Comparison of ENCODE assay signal across 13 cellular contexts in the genomic region with DNA sequence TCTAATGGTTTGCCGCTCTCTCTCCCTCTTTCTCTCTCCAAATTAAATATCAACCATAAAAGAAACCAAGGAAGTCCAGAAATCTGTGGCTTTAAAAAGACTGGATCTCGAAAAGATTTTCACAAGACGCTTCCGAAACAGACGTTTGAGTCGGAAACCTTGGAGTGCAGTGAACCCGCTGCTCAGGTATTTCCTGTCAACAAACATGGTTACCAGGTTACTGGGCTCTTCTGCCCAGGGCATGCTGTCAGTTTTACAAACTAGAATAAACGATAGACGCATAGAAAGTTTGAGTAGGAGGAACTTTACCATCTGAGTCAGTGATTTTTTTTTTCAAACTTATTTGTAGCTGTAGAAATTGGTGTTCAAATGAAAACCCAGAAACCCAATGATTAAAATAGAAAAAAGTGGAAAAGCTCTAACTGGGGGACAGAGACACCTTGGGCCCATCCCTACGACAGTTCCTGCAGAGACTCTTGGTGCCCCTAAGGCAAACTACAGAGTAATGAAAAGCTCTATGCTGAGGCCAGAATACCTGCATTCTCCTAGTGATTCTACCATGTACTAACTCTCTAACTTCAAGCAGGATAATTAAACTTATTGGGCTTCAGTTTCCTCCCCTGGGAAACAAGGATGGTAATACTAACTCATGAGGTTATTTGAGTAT.
A peak's percentile ranks its signal among the peaks of the same experiment; 100 is the strongest.
DNase-seq lines count a peak whose midpoint lies in the region; ATAC-seq and TF ChIP-seq lines count a peak whose summit lies in the region.
"Had no signal": no experiment of that assay in that cellular context is flagged by ENCODE, and none has a peak within 500 bp of the region (broad histone marks: within the 10 kb centered on the region; RNA-seq: fewer than 3 reads in every experiment).

No MANE protein-coding gene starts in this region.

- peak; percentile 79 for ATAC-seq in upper lobe of right lung
- ATAC-seq in GM19463 (IDR thresholded peaks at IDR 0.05; ENCODE audit: unreplicated experiment): no peak

- peak overlapping the region; percentile 66 for H3K27ac ChIP-seq in upper lobe of right lung
- H3K27ac ChIP-seq in tibial nerve: no peak overlapping the region
- H3K27ac ChIP-seq: C4-2B had no signal

- no peaks in the 10 kb centered on the region for H3K4me1 ChIP-seq in upper lobe of right lung
- no peaks in the 10 kb centered on the region for H3K4me1 ChIP-seq in tibial nerve

- TF ChIP-seq CTCF in upper lobe of right lung (IDR thresholded peaks at IDR 0.05) (no peak), tibial nerve (IDR thresholded peaks at IDR 0.05) (no peak)

- H3K27ac Mint-ChIP-seq in immature natural killer cell: peak overlapping the region in 4 of 6 donors; percentile 12 to 40 (median 21)

- H3K9me3 ChIP-seq in upper lobe of right lung (no peaks in the 10 kb centered on the region), tibial nerve (no peaks in the 10 kb centered on the region)

- H3K36me3 Mint-ChIP-seq in immature natural killer cell: peaks cover 16 to 35% (median 26%) of the 10 kb centered on the region in 3 donors

- peaks cover 0 to 5% (median 0%) of the 10 kb centered on the region in 3 donors for H3K27me3 Mint-ChIP-seq in immature natural killer cell (ENCODE audit: low read depth in 3 of 3)

- H3K4me3 ChIP-seq in upper lobe of right lung: peak overlapping the region; percentile 10
- no peak overlapping the region for H3K4me3 ChIP-seq in tibial nerve

- TF ChIP-seq EP300 in tibial nerve (IDR thresholded peaks at IDR 0.05): no peak

- no peak for TF ChIP-seq POLR2A in tibial nerve (IDR thresholded peaks at IDR 0.05)

- H3K4me3 Mint-ChIP-seq in immature natural killer cell: no peak overlapping the region

- H3K9me3 Mint-ChIP-seq in immature natural killer cell: no peaks in the 10 kb centered on the region

- DNase-seq in stimulated activated CD4-positive, alpha-beta T cell treated with anti-CD3 and anti-CD28 coated beads, Interleukin-4, amount 100 ng/mL, for 24 hours: peak; percentile 18
- no peak for DNase-seq in stimulated activated CD4-positive, alpha-beta T cell treated with anti-CD3 and anti-CD28 coated beads, Interleukin-4, amount 100 ng/mL, for 4 hours
- DNase-seq in astrocyte of the hippocampus (ENCODE audit: low read depth, low spot score): peak; percentile 10
- no peak for DNase-seq in immature natural killer cell
- no peak for DNase-seq in upper lobe of right lung
- DNase-seq in tibial nerve (ENCODE audit: low spot score in 2 of 2): no peak
- no peak for DNase-seq in NCI-H345 (lab: John Stamatoyannopoulos, UW)
- DNase-seq: activated CD4-positive, alpha-beta T cell treated with anti-CD3 and anti-CD28 coated beads, Interleukin-2, amount 50 U/mL, for 48 hours; amygdala; occipital lobe; stimulated activated CD4-positive, alpha-beta T cell treated with anti-CD3 and anti-CD28 coated beads, Interleukin-2, amount 100 ng/mL, for 48 hours had no signal

- H3K4me1 Mint-ChIP-seq in immature natural killer cell: peaks cover 5 to 39% of the 10 kb centered on the region in 2 donors

- 42 to 61% methylated on average over 10 of the region's 10 CpGs for WGBS in tibial nerve, 2 donors

- H3K36me3 ChIP-seq in upper lobe of right lung (peaks cover 32% of the 10 kb centered on the region), tibial nerve (no peaks in the 10 kb centered on the region)

- H3K27me3 ChIP-seq in upper lobe of right lung (no peaks in the 10 kb centered on the region), tibial nerve (no peaks in the 10 kb centered on the region)

- intact Hi-C loops in upper lobe of right lung (cut with DNase I): no loop called here

Comparison
In these comparisons a context has a peak if more than half of its experiments do, and no peak if none do; other contexts are left out.
1. DNase-seq: peak in stimulated activated CD4-positive, alpha-beta T cell treated with anti-CD3 and anti-CD28 coated beads, Interleukin-4, amount 100 ng/mL, for 24 hours (single experiment) and astrocyte of the hippocampus (single experiment); none in stimulated activated CD4-positive, alpha-beta T cell treated with anti-CD3 and anti-CD28 coated beads, Interleukin-4, amount 100 ng/mL, for 4 hours (0 of 2), immature natural killer cell (0 of 3), upper lobe of right lung (single experiment), tibial nerve (0 of 2) and NCI-H345 (single experiment).